Comparison of ENCODE assay signal across 8 cellular contexts in the genomic region with DNA sequence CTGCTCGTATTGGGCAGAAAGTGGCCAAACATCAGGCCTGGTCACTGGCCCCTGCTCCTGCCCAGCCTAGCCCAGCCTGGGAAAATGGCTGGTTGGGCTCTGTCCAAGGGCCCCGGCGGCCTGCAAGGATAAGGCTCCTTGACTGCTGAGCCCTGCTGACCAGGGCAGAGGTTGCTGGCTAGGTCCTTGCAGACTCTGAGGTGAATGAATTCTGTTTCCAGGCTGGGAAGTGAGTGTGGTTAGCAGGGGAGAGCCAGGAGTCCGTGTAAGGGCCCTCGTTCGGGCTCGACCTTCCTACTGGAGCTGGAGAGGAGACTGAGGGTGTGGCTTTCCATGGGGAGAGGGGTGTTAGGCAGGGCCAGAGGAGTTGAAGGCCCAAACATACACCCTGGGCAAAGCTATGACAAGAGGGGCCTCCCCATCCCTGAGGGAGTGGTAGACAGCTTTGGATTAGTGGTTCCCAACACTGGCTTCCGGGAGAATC. TPM values are rescaled to one million over a fixed set of nuclear protein-coding genes. Genes with fewer than 3 reads are reported as not detected.
A peak's percentile ranks its signal among the peaks of the same experiment; 100 is the strongest.
DNase-seq lines count a peak whose midpoint lies in the region; ATAC-seq, FAIRE-seq and TF ChIP-seq lines count a peak whose summit lies in the region.

No MANE protein-coding gene starts in this region.

- intact Hi-C loops in Calu3 (cut with micrococcal nuclease; ENCODE audit: unreplicated experiment): loop anchor here (5.0 kb wide), 1 partner anchor 51 kb away; the partner anchor contains the start of gene AHCYL1

- no peaks in the 10 kb centered on the region for H3K9me3 Mint-ChIP-seq in Calu3 (ENCODE audit: low read depth, unreplicated experiment)
- peaks cover 7% of the 10 kb centered on the region for H3K9me3 Mint-ChIP-seq in nephron

- peak; percentile 83 for DNase-seq in Calu3
- DNase-seq in RCC 7860 (ENCODE audit: low spot score): peak; percentile 71
- DNase-seq in fibroblast of mammary gland (ENCODE audit: low read depth): peak; percentile 82
- no peak for DNase-seq in NOMO-1 (lab: John Stamatoyannopoulos, UW; ENCODE audit: unreplicated experiment in 2 of 2)
- DNase-seq in NCI-H446 treated with DMSO at 0.1 percent for 48 hours (lab: John Stamatoyannopoulos, UW): no peak

- ATAC-seq in GM18498 (IDR thresholded peaks at IDR 0.05; ENCODE audit: unreplicated experiment): no peak
- ATAC-seq in GM19467 (IDR thresholded peaks at IDR 0.05; ENCODE audit: unreplicated experiment): no peak

- H3K36me3 Mint-ChIP-seq in Calu3 (ENCODE audit: insufficient read depth, unreplicated experiment): peaks cover 16% of the 10 kb centered on the region
- H3K36me3 Mint-ChIP-seq in nephron (ENCODE audit: low read depth): peaks cover 13% of the 10 kb centered on the region

- CTCF ChIA-PET in Calu3 (lab: Charles Lee): no interaction called here

- H3K27me3 Mint-ChIP-seq in Calu3 (ENCODE audit: unreplicated experiment) (no peaks in the 10 kb centered on the region), nephron (ENCODE audit: low read depth) (no peaks in the 10 kb centered on the region)

- peak; percentile 79 for FAIRE-seq in RCC 7860 (lab: Jason Lieb, UNC)

- peak overlapping the region; percentile 79 for H3K27ac Mint-ChIP-seq in Calu3 (ENCODE audit: unreplicated experiment)
- H3K27ac Mint-ChIP-seq in nephron: peak overlapping the region; percentile 90 to 98 (median 95)

- H3K4me1 Mint-ChIP-seq in Calu3 (ENCODE audit: low read depth, unreplicated experiment): peaks cover 46% of the 10 kb centered on the region
- peaks cover 36% of the 10 kb centered on the region for H3K4me1 Mint-ChIP-seq in nephron

- TF ChIP-seq CTCF in Calu3 (IDR thresholded peaks at IDR 0.05; ENCODE audit: unreplicated experiment): no peak
- no peak for TF ChIP-seq CTCF in fibroblast of mammary gland (conservative IDR thresholded peaks at IDR 0.05; ENCODE audit: control insufficient read depth, insufficient read depth, low read depth, low read length)
- TF ChIP-seq CTCF in nephron (IDR thresholded peaks at IDR 0.05; ENCODE audit: unreplicated experiment in 3 of 3): no peak

- BruUV-seq in Calu3 (replicated peaks; lab: Mats Ljungman, UMichigan): no TSS peak

- peak overlapping the region; percentile 36 for H3K4me3 Mint-ChIP-seq in Calu3 (ENCODE audit: low read depth, unreplicated experiment)
- peak overlapping the region in 1 of 3 experiments; percentile 31 for H3K4me3 Mint-ChIP-seq in nephron

- H3K4me3 ChIP-seq in fibroblast of mammary gland (ENCODE audit: control insufficient read depth, low read depth, low read length): no peak overlapping the region

RNA-seq across cellular contexts. Expression of gene CSF1, which starts 20.6 kb away (rescaled TPM):
- total RNA-seq in Calu3 (2022): 10.8 and 11.1 TPM in 2 replicates

RNA-seq across cellular contexts. Expression of gene AHCYL1, which starts 53.3 kb away (rescaled TPM):
- total RNA-seq in Calu3 (2022): 54.2 and 56.5 TPM in 2 replicates

Comparison
In these comparisons a context has a peak if more than half of its experiments do, and no peak if none do; other contexts are left out.
1. DNase-seq: peak in Calu3 (single experiment), RCC 7860 (single experiment) and fibroblast of mammary gland (single experiment); none in NOMO-1 (0 of 2) and NCI-H446 treated with DMSO at 0.1 percent for 48 hours (single experiment).